8 cellular contexts compared by ENCODE assay signal in genomic region chr2:61906187-61906470, GRCh38. TPM values are rescaled to one million over a fixed set of nuclear protein-coding genes. Genes with fewer than 3 reads are reported as not detected.
A peak's percentile ranks its signal among the peaks of the same experiment; 100 is the strongest.
DNase-seq lines count a peak whose midpoint lies in the region; ATAC-seq and TF ChIP-seq lines count a peak whose summit lies in the region.

No MANE protein-coding gene starts in this region.

- no peaks in the 10 kb centered on the region for H3K9me3 ChIP-seq in Panc1 (ENCODE audit: control insufficient read depth, insufficient read depth, low read depth, low read length)
- no peaks in the 10 kb centered on the region for H3K9me3 ChIP-seq in sigmoid colon

- TF ChIP-seq EP300 in sigmoid colon (IDR thresholded peaks at IDR 0.05), result no peak

- TF ChIP-seq CTCF in Panc1 (IDR thresholded peaks at IDR 0.05) (no peak), fibroblast of pulmonary artery (IDR thresholded peaks at IDR 0.05; ENCODE audit: low read length, missing control alignments) (no peak), sigmoid colon (IDR thresholded peaks at IDR 0.05) (no peak)

- in situ Hi-C loops in Panc1 (cut with HindIII; ENCODE audit: low pct_unique_long_range_greater_than_20kb, low sequenced_read_pairs), result no loop called here

- CTCF ChIA-PET in Panc1 (lab: Charles Lee), result no interaction called here

- no peak for TF ChIP-seq POLR2A in sigmoid colon (IDR thresholded peaks at IDR 0.05)

- POLR2A ChIA-PET in Panc1 (lab: Charles Lee), result interaction anchor here (0.7 kb wide), 1 partner anchor 93 kb away, joined by 3 read pairs; no protein-coding TSS in a partner anchor

- H3K4me1 ChIP-seq in Panc1 (ENCODE audit: control insufficient read depth, insufficient read depth, low read length) (peaks cover 17% of the 10 kb centered on the region; the same call in 1 of the 2 replicates), sigmoid colon (peaks cover 0 to 25% (median 15%) of the 10 kb centered on the region in 4 donors)

- H3K4me3 ChIP-seq in Panc1 (ENCODE audit: low read depth in 2 of 2, low read length in 2 of 2) (peak overlapping the region; percentile 97 to 100), fibroblast of pulmonary artery (replicated peaks; ENCODE audit: low read depth, low read length) (peak overlapping the region; percentile 97), sigmoid colon (peak overlapping the region; percentile 63 to 84 (median 66))

- WGBS in sigmoid colon, 2 donors, result 0 to 2% methylated on average over 6 of the region's 6 CpGs

- no TSS peak for BruUV-seq in Panc1 (replicated peaks; lab: Mats Ljungman, UMichigan)

- peaks cover 4% of the 10 kb centered on the region; the same call in 1 of the 2 replicates for H3K36me3 ChIP-seq in Panc1 (ENCODE audit: control insufficient read depth, insufficient read depth, low read length)
- no peaks in the 10 kb centered on the region for H3K36me3 ChIP-seq in sigmoid colon

- peak overlapping the region; percentile 94 for H3K27ac ChIP-seq in Panc1 (ENCODE audit: low read length)
- H3K27ac ChIP-seq in sigmoid colon, result peak overlapping the region; percentile 61 to 81 (median 76)

- intact Hi-C loops in Panc1 (cut with micrococcal nuclease; ENCODE audit: unreplicated experiment) (no loop called here), sigmoid colon (cut with DNase I) (no loop called here)

- ATAC-seq in Panc1, result peak; percentile 45; the same call in 1 of the 2 replicates
- ATAC-seq in HG03097 (IDR thresholded peaks at IDR 0.05; ENCODE audit: low FRiP score, unreplicated experiment), result no peak

- DNase-seq in DMS 273 (lab: John Stamatoyannopoulos, UW; ENCODE audit: unreplicated experiment) (peak; percentile 43), DMS 273 treated with DMSO at 0.1 percent for 48 hours (lab: John Stamatoyannopoulos, UW) (no peak), Panc1 (ENCODE audit: low read depth, low spot score) (no peak), fibroblast of pulmonary artery (ENCODE audit: low read depth) (no peak), sigmoid colon (no peak), SHP77 treated with DMSO at 0.1 percent for 48 hours (lab: John Stamatoyannopoulos, UW) (no peak)
- no peak for DNase-seq in stimulated activated CD4-positive, alpha-beta T cell treated with anti-CD3 and anti-CD28 coated beads, Interleukin-15, amount 100 ng/mL, for 24 hours

- no peaks in the 10 kb centered on the region for H3K27me3 ChIP-seq in Panc1 (ENCODE audit: control insufficient read depth, insufficient read depth, low read length)
- H3K27me3 ChIP-seq in sigmoid colon, result no peaks in the 10 kb centered on the region

RNA-seq across cellular contexts. Expression of gene COMMD1, which starts 0.7 kb away (rescaled TPM):
- total RNA-seq in Panc1 (2021; ENCODE audit: unreplicated experiment) (40.3 TPM), sigmoid colon (10 to 100 TPM; 44.0 to 59.2 (median 55.1) TPM)
- polyA plus RNA-seq in Panc1 (2012; ENCODE audit: insufficient read length), result 65.0 TPM
- 10 to 100 TPM; 27.2 to 50.6 (median 36.6) TPM for polyA plus RNA-seq in sigmoid colon

RNA-seq across cellular contexts. Expression of gene CCT4, which starts 17.7 kb away (rescaled TPM):
- total RNA-seq in Panc1 (2021; ENCODE audit: unreplicated experiment) (239 TPM), sigmoid colon (100 to 1,000 TPM in 1 of 4 donors, 10 to 100 TPM in 3; 75.8 to 111 (median 97.9) TPM)
- 141 TPM for polyA plus RNA-seq in Panc1 (2012; ENCODE audit: insufficient read length)
- polyA plus RNA-seq in sigmoid colon, result 10 to 100 TPM; 51.3 to 94.7 (median 57.1) TPM

RNA-seq across cellular contexts. Expression of gene FAM161A, which starts 52.3 kb away (rescaled TPM):
- total RNA-seq in Panc1 (2021; ENCODE audit: unreplicated experiment), result 10.1 TPM
- 4.5 TPM for polyA plus RNA-seq in Panc1 (2012; ENCODE audit: insufficient read length)
- 1 to 10 TPM; 1.5 to 4.1 (median 3.4) TPM for total RNA-seq in sigmoid colon
- 1 to 10 TPM in 2 of 3 donors, under 1 TPM in 1; 0.46 to 1.8 (median 1.1) TPM for polyA plus RNA-seq in sigmoid colon
